7 cellular contexts compared by ENCODE assay signal in genomic region chr6:20263059-20263458, GRCh38. TPM values are rescaled to one million over a fixed set of nuclear protein-coding genes. Genes with fewer than 3 reads are reported as not detected.
"Had no signal": no experiment of that assay in that cellular context is flagged by ENCODE, and none has a peak within 500 bp of the region (broad histone marks: within the 10 kb centered on the region; RNA-seq: fewer than 3 reads in every experiment).

No MANE protein-coding gene starts in this region.

- ATAC-seq: HepG2 had no signal

- H3K27ac ChIP-seq: HL-60, KMS-11 had no signal

- FAIRE-seq: HepG2, HTR-8/SVneo had no signal

- H3K4me2 ChIP-seq: KMS-11 had no signal

- DNase-seq: IMR-90, KBM-7, KG1 had no signal

- H3K9ac ChIP-seq: KMS-11 had no signal

RNA-seq across cellular contexts. Expression of gene MBOAT1, which starts 50.8 kb away (rescaled TPM):
- total RNA-seq: HepG2 had no signal
- polyA plus RNA-seq: HepG2 had no signal
